ENCODE assay signal across 8 cellular contexts in the genomic region with DNA sequence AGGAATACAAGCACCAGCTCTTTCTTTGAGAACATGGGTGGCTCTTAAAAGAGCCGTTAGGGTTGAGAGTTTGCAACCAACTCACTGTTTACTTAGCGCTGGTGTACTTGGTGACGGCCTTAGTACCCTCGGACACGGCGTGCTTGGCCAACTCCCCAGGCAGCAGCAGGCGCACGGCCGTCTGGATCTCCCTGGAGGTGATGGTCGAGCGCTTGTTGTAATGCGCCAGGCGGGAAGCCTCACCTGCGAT.
DNase-seq lines count a peak whose midpoint lies in the region; ATAC-seq and TF ChIP-seq lines count a peak whose summit lies in the region.
"Not testable (repeated sequence)": the region's sequence is repeated elsewhere in the genome, so short reads cannot be mapped to it uniquely, and the experiment has no call there.

No MANE protein-coding gene starts in this region.

- H3K9ac ChIP-seq in KMS-11 (peak overlapping the region; percentile 100), duodenal mucosa (ENCODE audit: low read depth in 1 of 2, low read length in 2 of 2) (peak overlapping the region; percentile 51 to 77), skeletal muscle satellite cell (ENCODE audit: low read depth, low read length) (peak overlapping the region; percentile 86)

- peak; percentile 7 for ATAC-seq in GM18909 (IDR thresholded peaks at IDR 0.05; ENCODE audit: poor library complexity, unreplicated experiment)
- peak; percentile 5 for ATAC-seq in HG02571 (IDR thresholded peaks at IDR 0.05; ENCODE audit: unreplicated experiment)
- ATAC-seq in left colon, result peak; percentile 11

- H3K36me3 ChIP-seq in KMS-11 (ENCODE audit: insufficient read depth); duodenal mucosa (ENCODE audit: control insufficient read depth in 1 of 2, insufficient read depth in 2 of 2, low read length in 2 of 2); skeletal muscle satellite cell (ENCODE audit: insufficient read depth, low read length): not testable (repeated sequence)

- not testable (repeated sequence) for DNase-seq in AG04450 (ENCODE audit: low read depth, low spot score); left colon
- DNase-seq in SKM-1 (lab: John Stamatoyannopoulos, UW; ENCODE audit: unreplicated experiment), result peak; percentile 54

- not testable (repeated sequence) for H3K27me3 ChIP-seq in AG04450 (ENCODE audit: control insufficient read depth, insufficient read depth, low read length); KMS-11 (ENCODE audit: insufficient read depth, low read depth); duodenal mucosa (ENCODE audit: control insufficient read depth in 1 of 2, insufficient read depth in 2 of 2, low read length in 2 of 2); skeletal muscle satellite cell (ENCODE audit: control insufficient read depth, insufficient read depth, low read length)

- H3K4me1 ChIP-seq in KMS-11 (ENCODE audit: low read depth, poor library complexity, severe bottlenecking) (peaks cover 42% of the 10 kb centered on the region), duodenal mucosa (ENCODE audit: control insufficient read depth in 1 of 2, insufficient read depth in 2 of 2, low read length in 2 of 2) (peaks cover 18 to 24% of the 10 kb centered on the region in 2 donors), skeletal muscle satellite cell (ENCODE audit: control insufficient read depth, insufficient read depth, low read length) (peaks cover 21% of the 10 kb centered on the region)

- intact Hi-C loops in left colon (cut with DNase I, micrococcal nuclease), result not testable (repeated sequence)

- peaks cover 82% of the 10 kb centered on the region for H3K79me2 ChIP-seq in KMS-11 (ENCODE audit: insufficient read depth, low read depth)

- H3K4me2 ChIP-seq in KMS-11 (peak overlapping the region; percentile 94; the same call in 1 of the 2 replicates), skeletal muscle satellite cell (ENCODE audit: low read length) (peak overlapping the region; percentile 86)

- peak overlapping the region; percentile 68 for H3K4me3 ChIP-seq in AG04450 (ENCODE audit: low read depth, low read length)
- not testable (repeated sequence) for H3K4me3 ChIP-seq in KMS-11 (IDR thresholded peaks at IDR 0.05; ENCODE audit: insufficient read depth, low read depth, low read length)
- H3K4me3 ChIP-seq in duodenal mucosa (ENCODE audit: low read depth in 1 of 2, low read length in 2 of 2), result peak overlapping the region; percentile 71
- H3K4me3 ChIP-seq in skeletal muscle satellite cell (ENCODE audit: low read length), result peak overlapping the region; percentile 72

- not testable (repeated sequence) for TF ChIP-seq CTCF in AG04450 (IDR thresholded peaks at IDR 0.05; ENCODE audit: low read depth, low read length); KMS-11 (conservative IDR thresholded peaks at IDR 0.05; ENCODE audit: low read depth, low read length)

- not testable (repeated sequence) for H4K20me1 ChIP-seq in KMS-11 (ENCODE audit: insufficient read depth)

- CTCF ChIA-PET in AG04450 (lab: Charles Lee), result interaction anchor here (0.5 to 1.2 kb wide), 4 partner anchors 16 to 763 kb away, joined by 3 to 4 read pairs (median 4); no protein-coding TSS in a partner anchor

- peak overlapping the region; percentile 84 for H3K27ac ChIP-seq in AG04450 (ENCODE audit: low read depth, low read length)
- H3K27ac ChIP-seq in KMS-11, result peak overlapping the region; percentile 99
- H3K27ac ChIP-seq in duodenal mucosa (ENCODE audit: low read depth, low read length), result peak overlapping the region; percentile 81

- H3K9me3 ChIP-seq in AG04450 (ENCODE audit: control insufficient read depth, insufficient read depth, low read length); duodenal mucosa (ENCODE audit: control insufficient read depth in 1 of 2, low read length in 2 of 2); skeletal muscle satellite cell (replicated peaks; ENCODE audit: low read length): not testable (repeated sequence)

- POLR2A ChIA-PET in AG04450 (lab: Yijun Ruan, JAX), result interaction anchor here (0.6 to 5.5 kb wide), 21 partner anchors 14 to 1227 kb away, joined by 3 to 251 read pairs (median 5); a partner anchor contains a TSS

- not testable (repeated sequence) for H2AFZ ChIP-seq in KMS-11 (ENCODE audit: low read depth)
